8 cellular contexts compared by ENCODE assay signal in genomic region chr10:89021526-89021925, GRCh38. TPM values are rescaled to one million over a fixed set of nuclear protein-coding genes. Genes with fewer than 3 reads are reported as not detected.
A peak's percentile ranks its signal among the peaks of the same experiment; 100 is the strongest.
DNase-seq lines count a peak whose midpoint lies in the region; ATAC-seq and TF ChIP-seq lines count a peak whose summit lies in the region.
"Not testable (repeated sequence)": the region's sequence is repeated elsewhere in the genome, so short reads cannot be mapped to it uniquely, and the experiment has no call there.

No MANE protein-coding gene starts in this region.

- TF ChIP-seq CTCF in AG10803 (conservative IDR thresholded peaks at IDR 0.05; ENCODE audit: low read length); astrocyte of the spinal cord (IDR thresholded peaks at IDR 0.05; ENCODE audit: low read depth, low read length); fibroblast of mammary gland (conservative IDR thresholded peaks at IDR 0.05; ENCODE audit: control insufficient read depth, insufficient read depth, low read depth, low read length): not testable (repeated sequence)

- H3K27ac ChIP-seq in epithelial cell of prostate = peak overlapping the region; percentile 44

- not testable (repeated sequence) for ATAC-seq in T-helper 17 cell

- in situ Hi-C loops in astrocyte of the spinal cord (cut with HindIII; ENCODE audit: low sequenced_read_pairs) = not testable (repeated sequence)

- not testable (repeated sequence) for H3K9me3 ChIP-seq in T-helper 17 cell (ENCODE audit: control insufficient read depth, low read length, poor library complexity, severe bottlenecking)

- peaks cover 19% of the 10 kb centered on the region for H3K36me3 Mint-ChIP-seq in T-helper 17 cell (ENCODE audit: low read depth)

- DNase-seq in AG10803 (ENCODE audit: low read depth) (peak; percentile 42), H4 (ENCODE audit: low spot score) (peak; percentile 21), M059J (ENCODE audit: low read depth) (peak; percentile 68), astrocyte of the spinal cord (ENCODE audit: low read depth, low spot score) (peak; percentile 41), fibroblast of mammary gland (ENCODE audit: low read depth) (peak; percentile 55), kidney tubule cell (ENCODE audit: low spot score) (peak; percentile 43)
- not testable (repeated sequence) for DNase-seq in T-helper 17 cell; epithelial cell of prostate (ENCODE audit: low read depth, low spot score)

- H3K27me3 Mint-ChIP-seq in T-helper 17 cell = not testable (repeated sequence)

- H3K27ac Mint-ChIP-seq in T-helper 17 cell = peak overlapping the region; percentile 43

- not testable (repeated sequence) for H3K4me3 ChIP-seq in AG10803 (ENCODE audit: low read length); astrocyte of the spinal cord (ENCODE audit: low read depth, low read length); fibroblast of mammary gland (ENCODE audit: control insufficient read depth, low read depth, low read length)

- H3K4me1 Mint-ChIP-seq in T-helper 17 cell = peaks cover 11% of the 10 kb centered on the region

- not testable (repeated sequence) for H3K4me3 Mint-ChIP-seq in T-helper 17 cell

RNA-seq across cellular contexts. Expression of gene FAS, which starts 30.9 kb away (rescaled TPM):
- total RNA-seq in H4 (2014; rRNA removed; shearing (Covaris generic)) = 30.3 and 30.6 TPM in 2 replicates
- 11.5 and 21.2 TPM in 2 replicates for total RNA-seq in M059J (2014; rRNA removed; shearing (Covaris generic))
- total RNA-seq in T-helper 17 cell = 10 to 100 TPM; 80.0 to 82.8 TPM
